ENCODE assay signal across 6 cellular contexts in the genomic region with DNA sequence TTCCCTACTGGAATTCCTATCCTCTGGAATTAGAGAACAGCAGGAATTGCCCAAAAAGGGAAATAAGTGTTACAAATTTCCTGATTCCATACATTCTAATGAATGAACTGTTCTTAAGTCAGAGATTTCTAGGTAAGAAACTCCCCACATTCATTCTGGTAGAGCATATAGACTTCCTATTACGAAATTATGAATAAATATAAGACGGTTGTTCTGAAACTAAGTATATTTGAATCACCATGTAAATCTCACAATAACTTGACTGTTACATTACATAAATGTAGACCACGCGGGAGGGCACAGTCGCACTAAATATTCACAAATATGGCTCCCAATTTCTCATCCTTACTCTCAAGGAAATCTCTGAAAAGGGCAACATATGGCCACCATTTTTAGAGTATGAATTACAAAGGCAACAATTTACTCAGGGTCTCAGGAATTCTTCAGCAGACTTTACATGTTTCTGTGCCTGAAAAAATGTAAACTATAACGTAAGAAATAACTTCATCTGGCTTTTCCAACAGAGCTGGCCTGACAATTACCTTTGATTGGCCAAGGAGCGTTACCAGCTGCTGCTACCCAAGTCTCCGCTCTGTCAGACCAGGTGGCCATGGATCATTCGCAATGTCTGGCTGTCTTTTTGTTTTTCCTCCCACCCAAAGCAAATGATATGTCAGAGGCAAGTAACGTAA.
"Had no signal": no experiment of that assay in that cellular context is flagged by ENCODE, and none has a peak within 500 bp of the region (broad histone marks: within the 10 kb centered on the region; RNA-seq: fewer than 3 reads in every experiment).

No MANE protein-coding gene starts in this region.

- H3K36me3 Mint-ChIP-seq: IgD-negative memory B cell had no signal

- H3K27ac ChIP-seq: GM23248 had no signal

- H3K27me3 Mint-ChIP-seq: IgD-negative memory B cell had no signal

- H3K27ac Mint-ChIP-seq: IgD-negative memory B cell had no signal

- H3K4me1 Mint-ChIP-seq: IgD-negative memory B cell had no signal

- H3K4me3 ChIP-seq: GM23248, HAP-1 had no signal

- H3K4me3 Mint-ChIP-seq: IgD-negative memory B cell had no signal

- H3K4me1 ChIP-seq: HAP-1 had no signal

- H2AFZ ChIP-seq: GM23248 had no signal

- DNase-seq: GM23248, GOT3, H7, KBM-7 had no signal

- H3K9me3 ChIP-seq: HAP-1 had no signal

- H3K36me3 ChIP-seq: HAP-1 had no signal

- H3K9ac ChIP-seq: GM23248 had no signal

- H3K9me3 Mint-ChIP-seq: IgD-negative memory B cell had no signal
